ENCODE assay signal across 11 cellular contexts in genomic region chr10:93075369-93076221, GRCh38. TPM values are rescaled to one million over a fixed set of nuclear protein-coding genes. Genes with fewer than 3 reads are reported as not detected.
DNase-seq lines count a peak whose midpoint lies in the region; ATAC-seq, FAIRE-seq and TF ChIP-seq lines count a peak whose summit lies in the region.
"Had no signal": no experiment of that assay in that cellular context is flagged by ENCODE, and none has a peak within 500 bp of the region (broad histone marks: within the 10 kb centered on the region; RNA-seq: fewer than 3 reads in every experiment).

No MANE protein-coding gene starts in this region.

- H4K20me1 ChIP-seq in GM23248 (ENCODE audit: insufficient read depth): no peaks in the 10 kb centered on the region

- no peak overlapping the region for H3K27ac ChIP-seq in GM23248
- H3K27ac ChIP-seq in effector memory CD4-positive, alpha-beta T cell (ENCODE audit: insufficient read depth, low read length, poor library complexity, severe bottlenecking): no peak overlapping the region
- H3K27ac ChIP-seq in gastrocnemius medialis: no peak overlapping the region

- H3K27me3 Mint-ChIP-seq in activated T-helper 17 cell treated with anti-CD3 and anti-CD28 coated beads, Interleukin-2, amount 50 U/mL, for 72 hours: peaks cover 51% of the 10 kb centered on the region
- H3K27me3 Mint-ChIP-seq in naive B cell: peaks cover 52 to 84% (median 69%) of the 10 kb centered on the region in 3 donors

- H3K9me3 Mint-ChIP-seq in activated T-helper 17 cell treated with anti-CD3 and anti-CD28 coated beads, Interleukin-2, amount 50 U/mL, for 72 hours: no peaks in the 10 kb centered on the region
- H3K9me3 Mint-ChIP-seq in naive B cell: no peaks in the 10 kb centered on the region

- no peak overlapping the region for H3K9ac ChIP-seq in GM23248

- no peaks in the 10 kb centered on the region for H3K9me2 ChIP-seq in GM23248 (ENCODE audit: insufficient read depth)

- H3K27me3 ChIP-seq in GM23248 (replicated peaks; ENCODE audit: insufficient read depth) (peaks cover 69% of the 10 kb centered on the region), gastrocnemius medialis (peaks cover 67 to 72% (median 71%) of the 10 kb centered on the region in 3 donors)
- H3K27me3 ChIP-seq in effector memory CD4-positive, alpha-beta T cell (replicated peaks; ENCODE audit: control insufficient read depth, insufficient read depth, low read length, poor library complexity, severe bottlenecking): peaks cover 38% of the 10 kb centered on the region

- no peak for TF ChIP-seq CTCF in gastrocnemius medialis (IDR thresholded peaks at IDR 0.05 in 4 of 5, conservative IDR thresholded peaks at IDR 0.05 in 1 of 5)

- H3K79me2 ChIP-seq in GM23248 (ENCODE audit: insufficient read depth): no peaks in the 10 kb centered on the region

- H3K9me3 ChIP-seq in GM23248 (ENCODE audit: low read depth) (no peaks in the 10 kb centered on the region), gastrocnemius medialis (no peaks in the 10 kb centered on the region)
- no peaks in the 10 kb centered on the region for H3K9me3 ChIP-seq in effector memory CD4-positive, alpha-beta T cell (ENCODE audit: control insufficient read depth, low read length)

- no peaks in the 10 kb centered on the region for H3F3A ChIP-seq in GM23248 (ENCODE audit: insufficient read depth)

- no peak for FAIRE-seq in GM12891 (lab: Jason Lieb, UNC)
- FAIRE-seq: urothelium cell line had no signal

- 31 to 32% methylated on average over 25 of the region's 25 CpGs for WGBS in GM23248 (ENCODE audit: low coverage in 1 of 2, low lambda C conversion rate in 2 of 2, missing lambda C conversion rate in 2 of 2), 2 experiments

- intact Hi-C loops in gastrocnemius medialis (cut with DNase I; ENCODE audit: low total_unique reads): loop anchor here (10.0 kb wide), 1 partner anchor 279 kb away; no protein-coding TSS in a partner anchor

- DNase-seq in GM12891 (ENCODE audit: insufficient read length, low spot score) (peak; percentile 45), GM23248 (peak; percentile 8), naive B cell (no peak), SK-N-DZ (ENCODE audit: low spot score) (no peak), gastrocnemius medialis (no peak)
- no peak for DNase-seq in effector memory CD4-positive, alpha-beta T cell
- no peak for DNase-seq in effector CD4-positive, alpha-beta T cell
- DNase-seq: central memory CD4-positive, alpha-beta T cell; NCI-H187 had no signal

- H3K27ac Mint-ChIP-seq in activated T-helper 17 cell treated with anti-CD3 and anti-CD28 coated beads, Interleukin-2, amount 50 U/mL, for 72 hours: no peak overlapping the region
- H3K27ac Mint-ChIP-seq in naive B cell: no peak overlapping the region

- H3K36me3 ChIP-seq in GM23248 (ENCODE audit: low read depth) (no peaks in the 10 kb centered on the region), gastrocnemius medialis (no peaks in the 10 kb centered on the region)
- no peaks in the 10 kb centered on the region for H3K36me3 ChIP-seq in effector memory CD4-positive, alpha-beta T cell (ENCODE audit: control insufficient read depth, insufficient read depth, low read length)

- in situ Hi-C loops in GM23248 (cut with MboI) (loop anchor here (25.0 kb wide), 1 partner anchor 437 kb away; no protein-coding TSS in a partner anchor), gastrocnemius medialis (cut with MboI; ENCODE audit: low sequenced_read_pairs in 4 of 4) (loop anchor here in 1 of 4 donors (25.0 kb wide), 1 partner anchor 437 kb away; no protein-coding TSS in a partner anchor)

- H3K4me1 Mint-ChIP-seq in activated T-helper 17 cell treated with anti-CD3 and anti-CD28 coated beads, Interleukin-2, amount 50 U/mL, for 72 hours: peaks cover 10% of the 10 kb centered on the region
- peaks cover 23 to 48% (median 41%) of the 10 kb centered on the region in 3 donors for H3K4me1 Mint-ChIP-seq in naive B cell

- no peak for TF ChIP-seq POLR2A in GM12891 (IDR thresholded peaks at IDR 0.05; ENCODE audit: low read depth, low read length)
- no peak for TF ChIP-seq POLR2A in gastrocnemius medialis (IDR thresholded peaks at IDR 0.05)

- no peaks in the 10 kb centered on the region for H3K36me3 Mint-ChIP-seq in activated T-helper 17 cell treated with anti-CD3 and anti-CD28 coated beads, Interleukin-2, amount 50 U/mL, for 72 hours (ENCODE audit: low read depth)
- H3K36me3 Mint-ChIP-seq in naive B cell: no peaks in the 10 kb centered on the region

- no peak overlapping the region for H2AFZ ChIP-seq in GM23248

- peak overlapping the region; percentile 78 for H3K4me3 Mint-ChIP-seq in activated T-helper 17 cell treated with anti-CD3 and anti-CD28 coated beads, Interleukin-2, amount 50 U/mL, for 72 hours
- H3K4me3 Mint-ChIP-seq in naive B cell: peak overlapping the region in 7 of 8 donors; percentile 23 to 90 (median 83)

- no peak overlapping the region for H3K4me2 ChIP-seq in GM23248 (ENCODE audit: unreplicated experiment)

- H3K4me1 ChIP-seq in GM23248 (ENCODE audit: insufficient read depth) (peaks cover 8% of the 10 kb centered on the region), gastrocnemius medialis (peaks cover 12 to 29% of the 10 kb centered on the region in 2 donors)
- peaks cover 35% of the 10 kb centered on the region for H3K4me1 ChIP-seq in effector memory CD4-positive, alpha-beta T cell (ENCODE audit: control insufficient read depth, insufficient read depth, low read length, poor library complexity, severe bottlenecking)

- H3K4me3 ChIP-seq in GM23248 (no peak overlapping the region), gastrocnemius medialis (no peak overlapping the region)
- H3K4me3 ChIP-seq in effector memory CD4-positive, alpha-beta T cell (ENCODE audit: insufficient read depth, low read depth, low read length, poor library complexity, severe bottlenecking): no peak overlapping the region

- ATAC-seq in activated T-helper 17 cell treated with anti-CD3 and anti-CD28 coated beads, Interleukin-2, amount 50 U/mL, for 72 hours (replicated peaks): peak; percentile 50
- ATAC-seq in naive B cell (ENCODE audit: low read depth in 2 of 2) (no peak), gastrocnemius medialis (no peak)

TF ChIP-seq in GM12891, 5 proteins besides CTCF, POLR2A, EP300 and RAD21:
- no peak for TF ChIP-seq POLR2AphosphoS5 (IDR thresholded peaks at IDR 0.05; ENCODE audit: low read depth, low read length)
- no peak for TF ChIP-seq SPI1 (IDR thresholded peaks at IDR 0.05; ENCODE audit: low read depth, low read length)
- TF ChIP-seq TAF1 (IDR thresholded peaks at IDR 0.05; ENCODE audit: low read depth, low read length): no peak
- TF ChIP-seq PAX5 (IDR thresholded peaks at IDR 0.05; ENCODE audit: insufficient read depth, low read length, severe bottlenecking): no peak
- no peak for TF ChIP-seq POU2F2 (IDR thresholded peaks at IDR 0.05; ENCODE audit: low read depth, low read length)

RNA-seq across cellular contexts. Expression of gene CYP26A1, which starts 1.9 kb away (rescaled TPM):
- 0.08 TPM for polyA plus RNA-seq in GM12891 (2012; ENCODE audit: low read depth, missing spikeins)
- total RNA-seq in GM23248 (2014; rRNA removed; shearing (Covaris generic)): not detected in 2 replicates
- not detected in 2 replicates for polyA plus RNA-seq in GM23248 (2016; fragmentation: Nextera tagmentation; extraction: Ambion mirVana)
- under 1 TPM in 1 of 2 donors, not detected in 1; 0.40 TPM for total RNA-seq in activated T-helper 17 cell treated with anti-CD3 and anti-CD28 coated beads, Interleukin-2, amount 50 U/mL, for 72 hours
- not detected for polyA plus RNA-seq in naive B cell (ENCODE audit: low read depth in 6 of 6)
- 1.8 and 3.3 TPM in 2 replicates for polyA plus RNA-seq in SK-N-DZ (2014; cell fraction: cytosol; rRNA removed)
- 1.6 and 2.4 TPM in 2 replicates for polyA plus RNA-seq in SK-N-DZ (2014; cell fraction: nucleus; rRNA removed)
- total RNA-seq in gastrocnemius medialis: not detected

RNA-seq across cellular contexts. Expression of gene CYP26C1, which starts 15.0 kb away (rescaled TPM):
- polyA plus RNA-seq in GM12891 (2012; ENCODE audit: low read depth, missing spikeins): not detected
- total RNA-seq in GM23248 (2014; rRNA removed; shearing (Covaris generic)): not detected in 2 replicates
- polyA plus RNA-seq in GM23248 (2016; fragmentation: Nextera tagmentation; extraction: Ambion mirVana) (not detected in 2 replicates), naive B cell (ENCODE audit: low read depth in 6 of 6) (under 1 TPM in 1 of 6 donors, not detected in 5; 0.10 TPM)
- not detected for total RNA-seq in activated T-helper 17 cell treated with anti-CD3 and anti-CD28 coated beads, Interleukin-2, amount 50 U/mL, for 72 hours
- polyA plus RNA-seq in SK-N-DZ (2014; cell fraction: cytosol; rRNA removed): not detected in 2 replicates
- not detected in 2 replicates for polyA plus RNA-seq in SK-N-DZ (2014; cell fraction: nucleus; rRNA removed)
- total RNA-seq in gastrocnemius medialis: not detected

Comparison
In these comparisons a context has a peak if more than half of its experiments do, and no peak if none do; other contexts are left out.
1. DNase-seq: peak in GM12891 (single experiment) and GM23248 (single experiment); none in naive B cell (single experiment), effector memory CD4-positive, alpha-beta T cell (0 of 3), effector CD4-positive, alpha-beta T cell (single experiment), SK-N-DZ (single experiment) and gastrocnemius medialis (0 of 2).